11 cellular contexts compared by ENCODE assay signal in genomic region chr7:100886142-100886935, GRCh38. TPM values are rescaled to one million over a fixed set of nuclear protein-coding genes. Genes with fewer than 3 reads are reported as not detected.
DNase-seq lines count a peak whose midpoint lies in the region; ATAC-seq and FAIRE-seq lines count a peak whose summit lies in the region.
"Had no signal": no experiment of that assay in that cellular context is flagged by ENCODE, and none has a peak within 500 bp of the region (broad histone marks: within the 10 kb centered on the region; RNA-seq: fewer than 3 reads in every experiment).

No MANE protein-coding gene starts in this region.

- H3K4me1 Mint-ChIP-seq in activated T-cell treated with anti-CD3 and anti-CD28 coated beads, Interleukin-2, amount 50 U/mL, for 72 hours (ENCODE audit: low read depth): peaks cover 53% of the 10 kb centered on the region
- peaks cover 70% of the 10 kb centered on the region for H3K4me1 Mint-ChIP-seq in central memory CD8-positive, alpha-beta T cell

- H3K27me3 ChIP-seq in Karpas-422 (ENCODE audit: low read length): no peaks in the 10 kb centered on the region
- H3K27me3 ChIP-seq: brain microvascular endothelial cell had no signal

- H3K9me2 ChIP-seq in Karpas-422 (replicated peaks; ENCODE audit: insufficient read depth, low read length): no peaks in the 10 kb centered on the region

- H3K27me3 Mint-ChIP-seq in activated T-cell treated with anti-CD3 and anti-CD28 coated beads, Interleukin-2, amount 50 U/mL, for 72 hours (ENCODE audit: low read depth): peaks cover 10% of the 10 kb centered on the region
- H3K27me3 Mint-ChIP-seq in central memory CD8-positive, alpha-beta T cell: peaks cover 5% of the 10 kb centered on the region

- H3K36me3 ChIP-seq in Karpas-422 (ENCODE audit: insufficient read depth, low read length): peaks cover 26% of the 10 kb centered on the region

- no peak for DNase-seq in activated T-cell treated with anti-CD3 and anti-CD28 coated beads, Interleukin-2, amount 50 U/mL, for 72 hours
- DNase-seq in activated T-cell treated with anti-CD3 and anti-CD28 coated beads for 4 hours: no peak
- DNase-seq in Karpas-422: peak; percentile 42
- DNase-seq in central memory CD8-positive, alpha-beta T cell (ENCODE audit: low spot score in 2 of 2): no peak
- DNase-seq in putamen (ENCODE audit: low spot score): peak; percentile 69
- DNase-seq in NCI-H1930 (lab: John Stamatoyannopoulos, UW): no peak
- no peak for DNase-seq in GM19239 (ENCODE audit: insufficient read length, low spot score)
- DNase-seq: brain microvascular endothelial cell; stimulated activated CD8-positive, alpha-beta memory T cell treated with anti-CD3 and anti-CD28 coated beads, Interleukin-4, amount 100 ng/mL, for 48 hours had no signal

- H4K20me1 ChIP-seq in Karpas-422 (ENCODE audit: insufficient read depth, low read depth, low read length): peaks cover 13% of the 10 kb centered on the region; the same call in 1 of the 2 replicates

- H3K4me3 ChIP-seq in Karpas-422 (ENCODE audit: low read length): no peak overlapping the region

- peaks cover 44% of the 10 kb centered on the region for H3K4me1 ChIP-seq in Karpas-422 (ENCODE audit: low read length)

- FAIRE-seq in GM19239 (lab: Jason Lieb, UNC): no peak
- FAIRE-seq: endometrium had no signal

- H3K27ac ChIP-seq in Karpas-422 (ENCODE audit: low read length): no peak overlapping the region
- H3K27ac ChIP-seq: brain microvascular endothelial cell had no signal

- H3K9ac ChIP-seq in Karpas-422 (ENCODE audit: low read length): no peak overlapping the region

- no peaks in the 10 kb centered on the region for H3K9me3 ChIP-seq in Karpas-422 (ENCODE audit: low read length)

- no peak overlapping the region for H3K27ac Mint-ChIP-seq in activated T-cell treated with anti-CD3 and anti-CD28 coated beads, Interleukin-2, amount 50 U/mL, for 72 hours
- peak overlapping the region; percentile 88 for H3K27ac Mint-ChIP-seq in central memory CD8-positive, alpha-beta T cell (ENCODE audit: low read depth)

- H3K9me3 Mint-ChIP-seq in activated T-cell treated with anti-CD3 and anti-CD28 coated beads, Interleukin-2, amount 50 U/mL, for 72 hours: no peaks in the 10 kb centered on the region
- no peaks in the 10 kb centered on the region for H3K9me3 Mint-ChIP-seq in central memory CD8-positive, alpha-beta T cell

- H2AFZ ChIP-seq in Karpas-422 (ENCODE audit: low read length): no peak overlapping the region

- ATAC-seq in activated T-cell treated with anti-CD3 and anti-CD28 coated beads, Interleukin-2, amount 50 U/mL, for 72 hours (replicated peaks in 1 of 2): no peak
- ATAC-seq in central memory CD8-positive, alpha-beta T cell (replicated peaks; ENCODE audit: extremely low read depth, poor library complexity, severe bottlenecking): no peak
- ATAC-seq in GM18519 (IDR thresholded peaks at IDR 0.05; ENCODE audit: low FRiP score, unreplicated experiment): no peak

- peak overlapping the region; percentile 44 to 79 for H3K4me3 Mint-ChIP-seq in activated T-cell treated with anti-CD3 and anti-CD28 coated beads, Interleukin-2, amount 50 U/mL, for 72 hours
- peak overlapping the region; percentile 77 for H3K4me3 Mint-ChIP-seq in central memory CD8-positive, alpha-beta T cell

- H3K79me2 ChIP-seq in Karpas-422 (ENCODE audit: low read length): peaks cover 20% of the 10 kb centered on the region

- H3K36me3 Mint-ChIP-seq in activated T-cell treated with anti-CD3 and anti-CD28 coated beads, Interleukin-2, amount 50 U/mL, for 72 hours (ENCODE audit: insufficient read depth in 2 of 2): peaks cover 15 to 26% of the 10 kb centered on the region in 2 donors
- H3K36me3 Mint-ChIP-seq in central memory CD8-positive, alpha-beta T cell (ENCODE audit: insufficient read depth): peaks cover 67% of the 10 kb centered on the region

- H3K4me2 ChIP-seq in Karpas-422 (ENCODE audit: low read depth, low read length, poor library complexity, severe bottlenecking): peak overlapping the region; percentile 72

RNA-seq across cellular contexts. Expression of gene UFSP1, which starts 3.2 kb away (rescaled TPM):
- total RNA-seq in activated T-cell treated with anti-CD3 and anti-CD28 coated beads, Interleukin-2, amount 50 U/mL, for 72 hours: under 1 TPM; 0.34 to 0.83 TPM
- 3.3 and 17.2 TPM in 2 replicates for total RNA-seq in Karpas-422 (2014; rRNA removed; shearing (Covaris generic); ENCODE audit: low replicate concordance)

RNA-seq across cellular contexts. Expression of gene ACHE, which starts 9.3 kb away (rescaled TPM):
- total RNA-seq in activated T-cell treated with anti-CD3 and anti-CD28 coated beads, Interleukin-2, amount 50 U/mL, for 72 hours: under 1 TPM; 0.16 to 0.41 TPM
- not detected in 2 replicates for total RNA-seq in Karpas-422 (2014; rRNA removed; shearing (Covaris generic); ENCODE audit: low replicate concordance)

RNA-seq across cellular contexts. Expression of gene SRRT, which starts 11.4 kb away (rescaled TPM):
- total RNA-seq in activated T-cell treated with anti-CD3 and anti-CD28 coated beads, Interleukin-2, amount 50 U/mL, for 72 hours: 100 to 1,000 TPM; 140 to 145 TPM
- total RNA-seq in Karpas-422 (2014; rRNA removed; shearing (Covaris generic); ENCODE audit: low replicate concordance): 65.8 and 103 TPM in 2 replicates

RNA-seq across cellular contexts. Expression of gene TRIP6, which starts 19.2 kb away (rescaled TPM):
- 10 to 100 TPM; 28.3 to 31.5 TPM for total RNA-seq in activated T-cell treated with anti-CD3 and anti-CD28 coated beads, Interleukin-2, amount 50 U/mL, for 72 hours
- total RNA-seq in Karpas-422 (2014; rRNA removed; shearing (Covaris generic); ENCODE audit: low replicate concordance): 19.5 and 30.5 TPM in 2 replicates

RNA-seq across cellular contexts. Expression of gene SLC12A9, which starts 33.8 kb away (rescaled TPM):
- 10 to 100 TPM; 17.6 to 20.1 TPM for total RNA-seq in activated T-cell treated with anti-CD3 and anti-CD28 coated beads, Interleukin-2, amount 50 U/mL, for 72 hours
- 21.0 and 33.9 TPM in 2 replicates for total RNA-seq in Karpas-422 (2014; rRNA removed; shearing (Covaris generic); ENCODE audit: low replicate concordance)

Comparison
In these comparisons a context has a peak if more than half of its experiments do, and no peak if none do; other contexts are left out.
1. DNase-seq: peak in Karpas-422 (single experiment) and putamen (single experiment); none in activated T-cell treated with anti-CD3 and anti-CD28 coated beads, Interleukin-2, amount 50 U/mL, for 72 hours (0 of 2), activated T-cell treated with anti-CD3 and anti-CD28 coated beads for 4 hours (single experiment), central memory CD8-positive, alpha-beta T cell (0 of 2), NCI-H1930 (0 of 2) and GM19239 (single experiment).